Comparison of ENCODE assay signal across 18 cellular contexts in genomic region chr11:122023614-122024250, GRCh38.
A peak's percentile ranks its signal among the peaks of the same experiment; 100 is the strongest.
DNase-seq lines count a peak whose midpoint lies in the region; ATAC-seq and TF ChIP-seq lines count a peak whose summit lies in the region.
"Had no signal": no experiment of that assay in that cellular context is flagged by ENCODE, and none has a peak within 500 bp of the region (broad histone marks: within the 10 kb centered on the region; RNA-seq: fewer than 3 reads in every experiment).

No MANE protein-coding gene starts in this region.

- no peaks in the 10 kb centered on the region for H3K36me3 Mint-ChIP-seq in neural progenitor cell
- H3K36me3 Mint-ChIP-seq: CD8-positive, alpha-beta memory T cell had no signal

- H3K4me1 Mint-ChIP-seq in neural progenitor cell = peaks cover 19% of the 10 kb centered on the region
- H3K4me1 Mint-ChIP-seq: activated B cell treated with CpG ODN at 0.5 μM for 24 hours; activated T-helper 17 cell treated with anti-CD3 and anti-CD28 coated beads, Interleukin-2, amount 50 U/mL, for 72 hours; CD8-positive, alpha-beta memory T cell had no signal

- no peak for TF ChIP-seq POLR2A in tibial nerve (IDR thresholded peaks at IDR 0.05)
- no peak for TF ChIP-seq POLR2A in lower leg skin (IDR thresholded peaks at IDR 0.05)

- H3K27me3 Mint-ChIP-seq in neural progenitor cell (ENCODE audit: insufficient read depth, low read depth) = no peaks in the 10 kb centered on the region
- H3K27me3 Mint-ChIP-seq: activated B cell treated with CpG ODN at 0.5 μM for 24 hours had no signal

- H4K20me1 ChIP-seq in neural progenitor cell (ENCODE audit: low read depth) = no peaks in the 10 kb centered on the region

- no peak overlapping the region for H3K27ac Mint-ChIP-seq in neural progenitor cell
- H3K27ac Mint-ChIP-seq: activated B cell treated with CpG ODN at 0.5 μM for 24 hours; activated T-helper 17 cell treated with anti-CD3 and anti-CD28 coated beads, Interleukin-2, amount 50 U/mL, for 72 hours; T-helper 1 cell treated with Interleukin-12 subunit alpha and Interleukin-12 subunit beta and Interleukin-4 antibody, amounts not matched to agents 30 μg/mL and 1 μg/mL, for 36 hours had no signal

- DNase-seq in Right ventricle myocardium superior (no peak), cardiac septum (ENCODE audit: low spot score) (no peak), amniotic epithelial cell (ENCODE audit: low read depth) (peak; percentile 41), fibroblast of villous mesenchyme (ENCODE audit: low read depth) (peak; percentile 45), tibial nerve (ENCODE audit: low spot score in 2 of 2) (no peak), NCI-H774 (lab: John Stamatoyannopoulos, UW) (no peak), neural progenitor cell (ENCODE audit: low spot score) (no peak), lower leg skin (ENCODE audit: low spot score in 2 of 2) (no peak)
- DNase-seq: activated B cell treated with CpG ODN at 0.5 μM for 24 hours; activated CD8-positive, alpha-beta memory T cell treated with anti-CD3 and anti-CD28 coated beads for 24 hours; adrenal gland; CD8-positive, alpha-beta memory T cell; NCI-H82; upper lobe of left lung had no signal

- no peaks in the 10 kb centered on the region for H3K9me3 ChIP-seq in tibial nerve
- H3K9me3 ChIP-seq in neural progenitor cell (ENCODE audit: low read depth) = no peaks in the 10 kb centered on the region
- H3K9me3 ChIP-seq: adrenal gland, upper lobe of left lung had no signal

- no peak overlapping the region for H3K4me2 ChIP-seq in neural progenitor cell

- H3K36me3 ChIP-seq in tibial nerve (peaks cover 0 to 4% (median 0%) of the 10 kb centered on the region in 3 donors), neural progenitor cell (no peaks in the 10 kb centered on the region)
- H3K36me3 ChIP-seq: adrenal gland, upper lobe of left lung had no signal

- TF ChIP-seq CTCF in fibroblast of villous mesenchyme (IDR thresholded peaks at IDR 0.05; ENCODE audit: insufficient read depth, low read depth, low read length) (peak; percentile 32), tibial nerve (IDR thresholded peaks at IDR 0.05) (peak in 3 of 5 experiments; percentile 11 to 54 (median 23)), neural progenitor cell (IDR thresholded peaks at IDR 0.05) (no peak), lower leg skin (IDR thresholded peaks at IDR 0.05) (no peak)

- H3K27me3 ChIP-seq in tibial nerve (no peaks in the 10 kb centered on the region), neural progenitor cell (no peaks in the 10 kb centered on the region)
- H3K27me3 ChIP-seq: adrenal gland, upper lobe of left lung had no signal

- no peak overlapping the region for H3K4me3 Mint-ChIP-seq in neural progenitor cell
- H3K4me3 Mint-ChIP-seq: activated B cell treated with CpG ODN at 0.5 μM for 24 hours; activated T-helper 17 cell treated with anti-CD3 and anti-CD28 coated beads, Interleukin-2, amount 50 U/mL, for 72 hours; CD8-positive, alpha-beta memory T cell; T-helper 1 cell treated with Interleukin-12 subunit alpha and Interleukin-12 subunit beta and Interleukin-4 antibody, amounts not matched to agents 30 μg/mL and 1 μg/mL, for 36 hours had no signal

- H3K9ac ChIP-seq in neural progenitor cell = no peak overlapping the region

- no peak overlapping the region for H2AFZ ChIP-seq in neural progenitor cell (replicated peaks)

- 74 to 81% methylated on average over 8 of the region's 8 CpGs for WGBS in tibial nerve, 2 donors
- 68 to 71% methylated on average over 8 of the region's 8 CpGs for WGBS in lower leg skin, 2 donors

- ATAC-seq in Right ventricle myocardium superior (ENCODE audit: poor library complexity) = peak; percentile 46
- ATAC-seq: activated T-helper 17 cell treated with anti-CD3 and anti-CD28 coated beads, Interleukin-2, amount 50 U/mL, for 72 hours; K562 had no signal

- H3K27ac ChIP-seq in tibial nerve = peak overlapping the region in 1 of 4 donors; percentile 45
- no peak overlapping the region for H3K27ac ChIP-seq in neural progenitor cell
- H3K27ac ChIP-seq: adrenal gland, RWPE1, upper lobe of left lung had no signal

- no peak overlapping the region for H3K4me3 ChIP-seq in fibroblast of villous mesenchyme (ENCODE audit: low read depth, low read length)
- no peak overlapping the region for H3K4me3 ChIP-seq in tibial nerve
- H3K4me3 ChIP-seq in neural progenitor cell = no peak overlapping the region
- H3K4me3 ChIP-seq in lower leg skin (ENCODE audit: low read depth, poor library complexity, severe bottlenecking) = no peak overlapping the region
- H3K4me3 ChIP-seq: adrenal gland, K562, upper lobe of left lung had no signal

- no peaks in the 10 kb centered on the region for H3K79me2 ChIP-seq in neural progenitor cell (ENCODE audit: low read depth)

- peak in 1 of 2 donors; percentile 15 for TF ChIP-seq EP300 in tibial nerve (IDR thresholded peaks at IDR 0.05)

- intact Hi-C loops in Right ventricle myocardium superior (cut with DNase I) = loop anchor here (5.0 to 10.0 kb wide), 3 partner anchors 71 to 369 kb away; no protein-coding TSS in a partner anchor
- intact Hi-C loops in cardiac septum (cut with DNase I) = loop anchor here (5.0 to 10.0 kb wide), 4 partner anchors 79 to 481 kb away; no protein-coding TSS in a partner anchor
- intact Hi-C loops in lower leg skin (cut with DNase I; ENCODE audit: low total_unique reads) = no loop called here

- no peaks in the 10 kb centered on the region for H3K9me3 Mint-ChIP-seq in neural progenitor cell
- H3K9me3 Mint-ChIP-seq: activated B cell treated with CpG ODN at 0.5 μM for 24 hours; activated T-helper 17 cell treated with anti-CD3 and anti-CD28 coated beads, Interleukin-2, amount 50 U/mL, for 72 hours; CD8-positive, alpha-beta memory T cell; T-helper 1 cell treated with Interleukin-12 subunit alpha and Interleukin-12 subunit beta and Interleukin-4 antibody, amounts not matched to agents 30 μg/mL and 1 μg/mL, for 36 hours had no signal

- H3K4me1 ChIP-seq in tibial nerve = peaks cover 0 to 11% (median 2%) of the 10 kb centered on the region in 4 donors
- H3K4me1 ChIP-seq in neural progenitor cell = peaks cover 3% of the 10 kb centered on the region
- H3K4me1 ChIP-seq: adrenal gland had no signal

- no peaks in the 10 kb centered on the region for H3F3A ChIP-seq in neural progenitor cell (ENCODE audit: low read depth)

Comparison
In these comparisons a context has a peak if more than half of its experiments do, and no peak if none do; other contexts are left out.
1. DNase-seq: peak in amniotic epithelial cell (single experiment) and fibroblast of villous mesenchyme (single experiment); none in Right ventricle myocardium superior (single experiment), cardiac septum (single experiment), tibial nerve (0 of 2), NCI-H774 (single experiment), neural progenitor cell (single experiment) and lower leg skin (0 of 2).
2. CTCF ChIP-seq: peak in fibroblast of villous mesenchyme (single experiment) and tibial nerve (3 of 5); none in neural progenitor cell (single experiment) and lower leg skin (0 of 3).